In genomic region chr17:75393523-75394331, GRCh38 we compare ENCODE assay signal across 8 cellular contexts. TPM values are rescaled to one million over a fixed set of nuclear protein-coding genes. Genes with fewer than 3 reads are reported as not detected.
DNase-seq lines count a peak whose midpoint lies in the region; ATAC-seq and TF ChIP-seq lines count a peak whose summit lies in the region.

No MANE protein-coding gene starts in this region.

- peak overlapping the region; percentile 84 for H3K4me3 Mint-ChIP-seq in activated naive CD8-positive, alpha-beta T cell treated with anti-CD3 and anti-CD28 coated beads, Interleukin-2, amount 50 U/mL, for 24 hours

- peak overlapping the region; percentile 85 for H3K27ac Mint-ChIP-seq in activated naive CD8-positive, alpha-beta T cell treated with anti-CD3 and anti-CD28 coated beads, Interleukin-2, amount 50 U/mL, for 24 hours

- H3K4me2 ChIP-seq in SU-DHL-6 (ENCODE audit: low read depth, low read length, poor library complexity, severe bottlenecking), result peak overlapping the region; percentile 91
- H3K4me2 ChIP-seq in parathyroid adenoma (ENCODE audit: low read length), result peak overlapping the region; percentile 89

- peaks cover 31% of the 10 kb centered on the region for H3F3A ChIP-seq in SU-DHL-6 (ENCODE audit: insufficient read depth)

- no peaks in the 10 kb centered on the region for H3K9me3 Mint-ChIP-seq in activated naive CD8-positive, alpha-beta T cell treated with anti-CD3 and anti-CD28 coated beads, Interleukin-2, amount 50 U/mL, for 24 hours

- H4K20me1 ChIP-seq in SU-DHL-6 (ENCODE audit: low read depth, low read length), result peaks cover 52% of the 10 kb centered on the region; the same call in 1 of the 2 replicates

- H3K27me3 ChIP-seq in SU-DHL-6 (ENCODE audit: low read length) (no peaks in the 10 kb centered on the region), parathyroid adenoma (ENCODE audit: control insufficient read depth, insufficient read depth, low read length) (no peaks in the 10 kb centered on the region), tibial artery (no peaks in the 10 kb centered on the region)

- H2AFZ ChIP-seq in SU-DHL-6 (ENCODE audit: low read depth, low read length, severe bottlenecking) (no peak overlapping the region), parathyroid adenoma (peak overlapping the region; percentile 84)

- H3K9me2 ChIP-seq in SU-DHL-6 (replicated peaks; ENCODE audit: insufficient read depth, low read length), result no peaks in the 10 kb centered on the region

- H3K9ac ChIP-seq in SU-DHL-6 (ENCODE audit: low read length) (peak overlapping the region; percentile 62), parathyroid adenoma (no peak overlapping the region)

- H3K4me1 Mint-ChIP-seq in activated naive CD8-positive, alpha-beta T cell treated with anti-CD3 and anti-CD28 coated beads, Interleukin-2, amount 50 U/mL, for 24 hours, result peaks cover 81% of the 10 kb centered on the region

- H3K79me2 ChIP-seq in SU-DHL-6 (ENCODE audit: insufficient read depth, low read length) (peaks cover 98% of the 10 kb centered on the region), parathyroid adenoma (peaks cover 54% of the 10 kb centered on the region)

- H3K36me3 ChIP-seq in SU-DHL-6 (ENCODE audit: low read length), result peaks cover 28% of the 10 kb centered on the region
- H3K36me3 ChIP-seq in parathyroid adenoma (ENCODE audit: control insufficient read depth, insufficient read depth, low read length), result no peaks in the 10 kb centered on the region
- H3K36me3 ChIP-seq in tibial artery, result no peaks in the 10 kb centered on the region

- intact Hi-C loops in cardiac septum (cut with DNase I), result no loop called here
- intact Hi-C loops in tibial artery (cut with DNase I; ENCODE audit: low total_unique reads), result no loop called here

- ATAC-seq in HG02588 (IDR thresholded peaks at IDR 0.05; ENCODE audit: unreplicated experiment), result peak; percentile 79
- ATAC-seq in activated naive CD8-positive, alpha-beta T cell treated with anti-CD3 and anti-CD28 coated beads, Interleukin-2, amount 50 U/mL, for 24 hours, result peak; percentile 98

- H3K9me3 ChIP-seq in SU-DHL-6 (ENCODE audit: insufficient read depth, low read length) (no peaks in the 10 kb centered on the region), parathyroid adenoma (ENCODE audit: control insufficient read depth, low read length) (no peaks in the 10 kb centered on the region), tibial artery (no peaks in the 10 kb centered on the region)

- H3K27ac ChIP-seq in SU-DHL-6 (ENCODE audit: low read depth, low read length) (peak overlapping the region; percentile 46), parathyroid adenoma (peak overlapping the region; percentile 91), tibial artery (peak overlapping the region; percentile 70 to 74)

- H3K4me3 ChIP-seq in SU-DHL-6 (ENCODE audit: insufficient read depth, low read length, poor library complexity, severe bottlenecking) (peak overlapping the region; percentile 78), parathyroid adenoma (ENCODE audit: low read depth, low read length) (peak overlapping the region; percentile 67), tibial artery (peak overlapping the region; percentile 50 to 55)

- peak; percentile 93 for DNase-seq in GDM1 (lab: John Stamatoyannopoulos, UW)
- peak; percentile 84 for DNase-seq in NCI-H128 (lab: John Stamatoyannopoulos, UW; ENCODE audit: unreplicated experiment)
- peak; percentile 88 for DNase-seq in activated naive CD8-positive, alpha-beta T cell treated with anti-CD3 and anti-CD28 coated beads, Interleukin-2, amount 50 U/mL, for 24 hours
- DNase-seq in cardiac septum (ENCODE audit: low spot score), result peak; percentile 100
- DNase-seq in tibial artery, result peak; percentile 99

- TF ChIP-seq CTCF in SU-DHL-6 (IDR thresholded peaks at IDR 0.05; ENCODE audit: insufficient read depth, low read length, poor library complexity, severe bottlenecking), result no peak
- no peak for TF ChIP-seq CTCF in parathyroid adenoma (IDR thresholded peaks at IDR 0.05)
- TF ChIP-seq CTCF in tibial artery (IDR thresholded peaks at IDR 0.05), result peak; percentile 28 to 42

- H3K36me3 Mint-ChIP-seq in activated naive CD8-positive, alpha-beta T cell treated with anti-CD3 and anti-CD28 coated beads, Interleukin-2, amount 50 U/mL, for 24 hours (ENCODE audit: low read depth), result peaks cover 33% of the 10 kb centered on the region

- H3K4me1 ChIP-seq in parathyroid adenoma (peaks cover 27% of the 10 kb centered on the region), tibial artery (peaks cover 0 to 66% (median 36%) of the 10 kb centered on the region in 4 donors)

- H3K27me3 Mint-ChIP-seq in activated naive CD8-positive, alpha-beta T cell treated with anti-CD3 and anti-CD28 coated beads, Interleukin-2, amount 50 U/mL, for 24 hours, result no peaks in the 10 kb centered on the region

RNA-seq across cellular contexts. Expression of gene GRB2, which starts 11.8 kb away (rescaled TPM):
- 57.1 TPM for total RNA-seq in cardiac septum

Comparison
In these comparisons a context has a peak if more than half of its experiments do, and no peak if none do; other contexts are left out.
1. Peak in every context shown above with its lines: DNase-seq, ATAC-seq, H3K4me3 ChIP-seq and H3K27ac ChIP-seq.
2. CTCF ChIP-seq: peak in tibial artery (2 of 2); none in SU-DHL-6 (single experiment) and parathyroid adenoma (single experiment).